9 cellular contexts compared by ENCODE assay signal in the genomic region with DNA sequence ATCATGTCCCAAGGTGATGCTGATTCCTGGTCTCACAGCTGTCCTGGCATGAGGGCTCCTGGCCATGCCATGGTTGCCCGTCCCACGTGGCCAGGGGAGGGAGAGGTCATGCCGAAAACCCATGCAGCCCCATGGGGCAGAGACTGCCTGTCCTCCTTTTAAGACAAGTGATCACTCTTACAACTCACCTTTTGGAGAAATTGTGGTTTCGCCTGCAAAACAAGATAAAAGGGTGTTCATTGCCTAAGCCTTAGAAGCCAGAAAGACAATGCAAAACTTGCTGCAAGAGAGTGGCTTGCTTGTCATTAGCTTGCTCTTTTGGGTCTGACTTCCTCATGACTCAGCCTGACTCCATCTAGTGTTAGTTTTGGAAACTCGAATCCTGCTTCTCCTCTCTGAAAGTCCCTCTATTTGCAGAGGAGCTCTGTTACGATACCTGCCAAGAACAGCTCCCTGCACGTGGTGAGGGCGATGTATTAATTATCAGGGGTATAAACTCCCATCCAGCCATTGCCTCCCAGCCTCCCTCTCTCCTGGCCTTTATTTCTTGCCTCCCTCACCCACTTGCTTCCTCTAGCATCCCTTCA. TPM values are rescaled to one million over a fixed set of nuclear protein-coding genes. Genes with fewer than 3 reads are reported as not detected.
DNase-seq lines count a peak whose midpoint lies in the region; ATAC-seq, FAIRE-seq and TF ChIP-seq lines count a peak whose summit lies in the region.
"Had no signal": no experiment of that assay in that cellular context is flagged by ENCODE, and none has a peak within 500 bp of the region (broad histone marks: within the 10 kb centered on the region; RNA-seq: fewer than 3 reads in every experiment).

No MANE protein-coding gene starts in this region.

- BruUV-seq in K562 (replicated peaks; lab: Mats Ljungman, UMichigan), result no TSS peak

- H3K4me1 Mint-ChIP-seq in activated CD4-positive, alpha-beta T cell treated with anti-CD3 and anti-CD28 coated beads for 36 hours, result peaks cover 8% of the 10 kb centered on the region

- peak; percentile 83 for TF ChIP-seq EP300 in K562 (IDR thresholded peaks at IDR 0.05; ENCODE audit: low read length)

- intact Hi-C loops in K562 (cut with micrococcal nuclease), result loop anchor here (1.0 to 5.0 kb wide), 5 partner anchors 43 to 351 kb away; no protein-coding TSS in a partner anchor
- intact Hi-C loops in activated CD4-positive, alpha-beta T cell treated with anti-CD3 and anti-CD28 coated beads for 36 hours (cut with DNase I, micrococcal nuclease), result loop anchor here in 1 of 2 experiments (5.0 kb wide), 1 partner anchor 84 kb away; no protein-coding TSS in a partner anchor

- H3K36me3 Mint-ChIP-seq in activated CD4-positive, alpha-beta T cell treated with anti-CD3 and anti-CD28 coated beads for 36 hours (ENCODE audit: low read depth), result no peaks in the 10 kb centered on the region

- TF ChIP-seq RAD21 in K562 (CRISPR knock-in tag; conservative IDR thresholded peaks at IDR 0.05 in 1 of 2, IDR thresholded peaks at IDR 0.05 in 1 of 2), result peak; percentile 73 to 79

- TF ChIP-seq POLR2A in K562 (conservative IDR thresholded peaks at IDR 0.05), result no peak

- 8% methylated on average over 8 of the region's 8 CpGs for WGBS in K562 (ENCODE audit: insufficient coverage, low coverage, missing lambda C conversion rate)

- peak overlapping the region; percentile 78 for H2AFZ ChIP-seq in K562 (ENCODE audit: low read depth, low read length)

- POLR2A ChIA-PET in K562 (lab: Yijun Ruan, JAX), result interaction anchor here (0.6 to 2.3 kb wide), 11 partner anchors 8 to 344 kb away, joined by 3 to 30 read pairs (median 3); a partner anchor contains a TSS
- POLR2A ChIA-PET in activated CD4-positive, alpha-beta T cell treated with anti-CD3 and anti-CD28 coated beads for 36 hours (lab: Charles Lee), result no interaction called here

- H3K4me2 ChIP-seq in K562 (ENCODE audit: insufficient read depth, low read length), result peak overlapping the region; percentile 63

- peaks cover 51 to 68% of the 10 kb centered on the region in 2 experiments for H3K4me1 ChIP-seq in K562 (replicated peaks in 1 of 2; ENCODE audit: control insufficient read depth in 2 of 2, insufficient read depth in 2 of 2, low read length in 2 of 2)

- CTCF ChIA-PET in K562 (lab: Yijun Ruan, JAX; ENCODE audit: low intra/inter-chr PET ratio), result interaction anchor here (0.6 to 2.9 kb wide), 2 partner anchors 76 to 180 kb away, joined by 3 to 11 read pairs; no protein-coding TSS in a partner anchor
- CTCF ChIA-PET in activated CD4-positive, alpha-beta T cell treated with anti-CD3 and anti-CD28 coated beads for 36 hours (lab: Charles Lee), result interaction anchor here (0.7 to 0.8 kb wide), 3 partner anchors 137 to 556 kb away, joined by 3 read pairs; no protein-coding TSS in a partner anchor

- peak overlapping the region; percentile 51 to 71; a peak in 3 of 4 replicates for H3K9ac ChIP-seq in K562 (ENCODE audit: insufficient read depth in 1 of 2, low read depth in 2 of 2, low read length in 2 of 2)

- H3K4me3 ChIP-seq in AG10803 (ENCODE audit: low read length), result no peak overlapping the region
- H3K4me3 ChIP-seq in K562, result no peak overlapping the region

- no peak overlapping the region for H3K27ac Mint-ChIP-seq in activated CD4-positive, alpha-beta T cell treated with anti-CD3 and anti-CD28 coated beads for 36 hours

- H3K27me3 ChIP-seq in K562 (ENCODE audit: control insufficient read depth in 2 of 2, insufficient read depth in 2 of 2, low read length in 2 of 2), result no peaks in the 10 kb centered on the region

- TF ChIP-seq CTCF in AG10803 (conservative IDR thresholded peaks at IDR 0.05; ENCODE audit: low read length) (peak; percentile 68), K562 (IDR thresholded peaks at IDR 0.05 in 2 of 3, conservative IDR thresholded peaks at IDR 0.05 in 1 of 3; ENCODE audit: insufficient read depth in 2 of 3, low read depth in 1 of 3, low read length in 3 of 3) (peak; percentile 68 to 76 (median 71))

- ATAC-seq in K562, result peak; percentile 75
- ATAC-seq in activated CD4-positive, alpha-beta T cell treated with anti-CD3 and anti-CD28 coated beads for 36 hours, result no peak

- H3K27me3 Mint-ChIP-seq in activated CD4-positive, alpha-beta T cell treated with anti-CD3 and anti-CD28 coated beads for 36 hours, result peaks cover 4% of the 10 kb centered on the region

- in situ Hi-C loops in K562 (cut with MboI), result no loop called here

- peak overlapping the region; percentile 66 for H3K27ac ChIP-seq in K562 (ENCODE audit: extremely low read depth, low read depth, low read length)

- no peaks in the 10 kb centered on the region for H4K20me1 ChIP-seq in K562 (replicated peaks; ENCODE audit: control insufficient read depth, insufficient read depth, low read length)

- no peaks in the 10 kb centered on the region for H3K9me3 Mint-ChIP-seq in activated CD4-positive, alpha-beta T cell treated with anti-CD3 and anti-CD28 coated beads for 36 hours (ENCODE audit: low read depth)

- DNase-seq in AG10803 (ENCODE audit: low read depth) (peak; percentile 77), Kasumi-1 (lab: John Stamatoyannopoulos, UW) (peak; percentile 80 to 86), K562 (ENCODE audit: extremely low read depth in 1 of 4, low spot score in 3 of 4) (peak; percentile 56 to 89 (median 69)), kidney tubule cell (ENCODE audit: low spot score) (peak; percentile 60), HK-2 (ENCODE audit: unreplicated experiment) (no peak), NCI-H2081 treated with DMSO at 0.1 percent for 48 hours (lab: John Stamatoyannopoulos, UW) (no peak), activated T-cell treated with anti-CD3 and anti-CD28 coated beads for 4 hours (no peak)
- no peak for DNase-seq in activated CD4-positive, alpha-beta T cell treated with anti-CD3 and anti-CD28 coated beads for 36 hours

- H3K4me3 Mint-ChIP-seq in activated CD4-positive, alpha-beta T cell treated with anti-CD3 and anti-CD28 coated beads for 36 hours, result no peak overlapping the region

- peaks cover 77% of the 10 kb centered on the region for H3K36me3 ChIP-seq in K562 (ENCODE audit: control insufficient read depth, insufficient read depth, low read length)

- no peaks in the 10 kb centered on the region for H3K9me3 ChIP-seq in K562 (replicated peaks; ENCODE audit: control insufficient read depth, insufficient read depth, low read depth, low read length)

- peaks cover 4% of the 10 kb centered on the region; the same call in 1 of the 3 replicates for H3K79me2 ChIP-seq in K562 (ENCODE audit: control insufficient read depth, insufficient read depth, low read length)

- FAIRE-seq in K562 (lab: Jason Lieb, UNC), result peak; percentile 98

- H3K9me1 ChIP-seq in K562 (ENCODE audit: control insufficient read depth, insufficient read depth, low read length), result no peaks in the 10 kb centered on the region

RNA-seq across cellular contexts. Expression of a gene that starts 26.7 kb away (rescaled TPM):
- total RNA-seq in K562 (2011; cell fraction: chromatin; rRNA removed; ENCODE audit: low replicate concordance), result 81.2 and 118 TPM in 2 replicates
- 54.2 and 60.0 TPM in 2 replicates for total RNA-seq in K562 (2011; cell fraction: nucleolus; rRNA removed)
- total RNA-seq in K562 (2011; cell fraction: nucleoplasm; rRNA removed), result 86.6 and 86.7 TPM in 2 replicates
- 93.1 and 94.3 TPM in 2 replicates for total RNA-seq in K562 (2014; rRNA removed)
- 72.3 and 78.7 TPM in 2 replicates for total RNA-seq in K562 (2014; rRNA removed; fragmentation: Illumina TruSeq; extraction: Trizol)
- 90.7 and 95.6 TPM in 2 replicates for total RNA-seq in K562 (2015; rRNA removed; fragmentation: Illumina TruSeq; extraction: Trizol)
- 63.1 and 64.3 TPM in 2 replicates for total RNA-seq in K562 (2021)
- 38.9 and 39.2 TPM in 2 replicates for polyA plus RNA-seq in K562 (2011; rRNA removed)
- polyA plus RNA-seq in K562 (2011; cell fraction: cytosol; rRNA removed), result 28.1 and 37.9 TPM in 2 replicates
- polyA plus RNA-seq in K562 (2011; cell fraction: nucleus; rRNA removed), result 97.0 and 101 TPM in 2 replicates
- polyA plus RNA-seq in K562 (2012), result 161 and 239 TPM in 2 replicates
- 126 and 127 TPM in 2 replicates for polyA plus RNA-seq in K562 (2014; fragmentation: Illumina TruSeq; extraction: Trizol)
- polyA plus RNA-seq in K562 (2014; fragmentation: Nextera tagmentation; extraction: Ambion mirVana), result 100 to 1,000 TPM in 1 of 2 experiments, 10 to 100 TPM in 1; 97.3 to 102 TPM
- polyA plus RNA-seq in K562 (2014; rRNA removed), result 131 and 145 TPM in 2 replicates
- polyA minus RNA-seq in K562 (2011; rRNA and poly(A)+ RNA removed), result 30.9 and 33.2 TPM in 2 replicates
- polyA minus RNA-seq in K562 (2011; cell fraction: cytosol; rRNA and poly(A)+ RNA removed), result 9.6 and 10.0 TPM in 2 replicates
- polyA minus RNA-seq in K562 (2011; cell fraction: nucleus; rRNA and poly(A)+ RNA removed), result 24.1 and 32.7 TPM in 2 replicates
- 10 to 100 TPM; 26.5 to 28.0 TPM for total RNA-seq in activated CD4-positive, alpha-beta T cell treated with anti-CD3 and anti-CD28 coated beads for 36 hours

RNA-seq across cellular contexts. Expression of a gene that starts 27.7 kb away (rescaled TPM):
- not detected in 2 replicates for total RNA-seq in K562 (2011; cell fraction: chromatin; rRNA removed; ENCODE audit: low replicate concordance)
- total RNA-seq in K562 (2011; cell fraction: nucleolus; rRNA removed), result 0.53 TPM in 1 of 2 replicates, not detected in the other
- not detected in 2 replicates for total RNA-seq in K562 (2011; cell fraction: nucleoplasm; rRNA removed)
- total RNA-seq in K562 (2014; rRNA removed) (0.24 TPM in 1 of 2 replicates, not detected in the other), K562 (2014; rRNA removed; fragmentation: Illumina TruSeq; extraction: Trizol) (not detected in 2 replicates), K562 (2015; rRNA removed; fragmentation: Illumina TruSeq; extraction: Trizol) (0.11 TPM in 2 replicates), K562 (2021) (not detected in 2 replicates)
- polyA plus RNA-seq in K562 (2011; rRNA removed) (0.07 TPM in 1 of 2 replicates, not detected in the other), K562 (2014; fragmentation: Illumina TruSeq; extraction: Trizol) (not detected in 2 replicates), K562 (2014; fragmentation: Nextera tagmentation; extraction: Ambion mirVana) (not detected), K562 (2014; rRNA removed) (0.13 and 0.21 TPM in 2 replicates)
- polyA plus RNA-seq in K562 (2011; cell fraction: cytosol; rRNA removed), result not detected in 2 replicates
- 0.11 TPM in 1 of 2 replicates, not detected in the other for polyA plus RNA-seq in K562 (2011; cell fraction: nucleus; rRNA removed)
- polyA plus RNA-seq in K562 (2012), result 0.15 and 0.17 TPM in 2 replicates
- not detected in 2 replicates for polyA minus RNA-seq in K562 (2011; rRNA and poly(A)+ RNA removed)
- not detected in 2 replicates for polyA minus RNA-seq in K562 (2011; cell fraction: cytosol; rRNA and poly(A)+ RNA removed)
- 0.22 TPM in 1 of 2 replicates, not detected in the other for polyA minus RNA-seq in K562 (2011; cell fraction: nucleus; rRNA and poly(A)+ RNA removed)
- total RNA-seq in activated CD4-positive, alpha-beta T cell treated with anti-CD3 and anti-CD28 coated beads for 36 hours, result not detected
- total RNA-seq: mononuclear cell had no signal

RNA-seq across cellular contexts. Expression of a gene that starts 46.2 kb away (rescaled TPM):
- 28.0 and 44.8 TPM in 2 replicates for total RNA-seq in K562 (2011; cell fraction: chromatin; rRNA removed; ENCODE audit: low replicate concordance)
- total RNA-seq in K562 (2011; cell fraction: nucleolus; rRNA removed), result 25.3 and 25.7 TPM in 2 replicates
- 38.3 and 60.8 TPM in 2 replicates for total RNA-seq in K562 (2011; cell fraction: nucleoplasm; rRNA removed)
- total RNA-seq in K562 (2014; rRNA removed) (2.3 and 3.2 TPM in 2 replicates), K562 (2014; rRNA removed; fragmentation: Illumina TruSeq; extraction: Trizol) (2.9 and 3.5 TPM in 2 replicates), K562 (2015; rRNA removed; fragmentation: Illumina TruSeq; extraction: Trizol) (1.4 and 1.5 TPM in 2 replicates), K562 (2021) (3.9 and 4.5 TPM in 2 replicates)
- polyA plus RNA-seq in K562 (2011; rRNA removed) (7.3 and 7.9 TPM in 2 replicates), K562 (2014; fragmentation: Illumina TruSeq; extraction: Trizol) (4.1 and 5.0 TPM in 2 replicates), K562 (2014; fragmentation: Nextera tagmentation; extraction: Ambion mirVana) (1 to 10 TPM; 1.0 to 1.1 TPM), K562 (2014; rRNA removed) (3.0 TPM in 2 replicates)
- polyA plus RNA-seq in K562 (2011; cell fraction: cytosol; rRNA removed), result 3.7 and 5.1 TPM in 2 replicates
- polyA plus RNA-seq in K562 (2011; cell fraction: nucleus; rRNA removed), result 7.6 and 10.0 TPM in 2 replicates
- 3.2 and 4.6 TPM in 2 replicates for polyA plus RNA-seq in K562 (2012)
- 11.4 and 12.1 TPM in 2 replicates for polyA minus RNA-seq in K562 (2011; rRNA and poly(A)+ RNA removed)
- polyA minus RNA-seq in K562 (2011; cell fraction: cytosol; rRNA and poly(A)+ RNA removed), result 4.6 and 6.7 TPM in 2 replicates
- 15.8 and 17.0 TPM in 2 replicates for polyA minus RNA-seq in K562 (2011; cell fraction: nucleus; rRNA and poly(A)+ RNA removed)
- total RNA-seq in activated CD4-positive, alpha-beta T cell treated with anti-CD3 and anti-CD28 coated beads for 36 hours, result under 1 TPM; 0.07 to 0.11 TPM

Comparison
In these comparisons a context has a peak if more than half of its experiments do, and no peak if none do; other contexts are left out.
1. DNase-seq: peak in AG10803 (single experiment), Kasumi-1 (2 of 2), K562 (4 of 4) and kidney tubule cell (single experiment); none in HK-2 (single experiment), NCI-H2081 treated with DMSO at 0.1 percent for 48 hours (single experiment), activated CD4-positive, alpha-beta T cell treated with anti-CD3 and anti-CD28 coated beads for 36 hours (single experiment) and activated T-cell treated with anti-CD3 and anti-CD28 coated beads for 4 hours (single experiment).